In the genomic region with DNA sequence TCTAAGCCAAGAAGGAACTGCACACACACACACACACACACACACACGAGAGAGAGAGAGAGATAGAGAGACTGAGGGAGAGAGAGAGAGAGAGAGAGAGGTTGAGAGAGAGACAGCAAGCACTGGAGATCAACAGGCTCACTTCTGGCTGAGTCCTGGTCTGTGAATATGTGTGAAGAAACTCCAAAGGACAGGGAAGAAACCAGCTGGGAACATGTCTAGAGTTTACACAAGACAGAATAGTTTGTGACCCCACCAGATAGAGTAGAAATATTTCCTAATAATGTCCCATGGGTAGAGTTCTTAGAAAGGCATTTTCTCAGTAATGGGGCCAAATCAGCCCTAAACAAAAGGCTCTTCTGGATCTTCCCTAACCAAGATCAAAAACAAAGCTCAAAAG, we compare ENCODE assay signal across 27 cellular contexts.
"Had no signal": no experiment of that assay in that cellular context is flagged by ENCODE, and none has a peak within 500 bp of the region (broad histone marks: within the 10 kb centered on the region; RNA-seq: fewer than 3 reads in every experiment).

No MANE protein-coding gene starts in this region.

- H3K4me1 Mint-ChIP-seq: activated naive CD8-positive, alpha-beta T cell treated with anti-CD3 and anti-CD28 coated beads for 36 hours; endodermal cell; natural killer cell; T-helper 17 cell had no signal

- H3K27me3 ChIP-seq: adrenal gland, body of pancreas, gastrocnemius medialis, sigmoid colon, spleen, suprapubic skin, tibial nerve had no signal

- H3K27ac ChIP-seq: adrenal gland, body of pancreas, gastrocnemius medialis, left ventricle myocardium inferior, sigmoid colon, spleen, suprapubic skin, tibial nerve, WERI-Rb-1 had no signal

- H3K36me3 ChIP-seq: adrenal gland, gastrocnemius medialis, left ventricle myocardium inferior, sigmoid colon, spleen, suprapubic skin, tibial nerve, WERI-Rb-1 had no signal

- DNase-seq: activated CD4-positive, alpha-beta T cell treated with anti-CD3 and anti-CD28 coated beads for 48 hours; activated CD4-positive, alpha-beta T cell treated with anti-CD3 and anti-CD28 coated beads, Interleukin-2, amount 50 U/mL, for 48 hours; activated CD8-positive, alpha-beta memory T cell treated with anti-CD3 and anti-CD28 coated beads for 24 hours; activated effector memory CD4-positive, alpha-beta T cell treated with Interleukin-2 at 50 U/mL for 16 hours; activated naive CD4-positive, alpha-beta T cell treated with Interleukin-2 at 50 U/mL for 16 hours; activated naive CD8-positive, alpha-beta T cell treated with anti-CD3 and anti-CD28 coated beads for 36 hours; adrenal gland; aorta; endodermal cell; gastrocnemius medialis; glutamatergic neuron; islet precursor cell; left ventricle myocardium inferior; midbrain; natural killer cell; sigmoid colon; spleen; stimulated activated naive CD4-positive, alpha-beta T cell; T-helper 17 cell; T1000; WERI-Rb-1 had no signal

- H3K36me3 Mint-ChIP-seq: natural killer cell had no signal

- H3K27ac Mint-ChIP-seq: activated naive CD8-positive, alpha-beta T cell treated with anti-CD3 and anti-CD28 coated beads for 36 hours; endodermal cell; natural killer cell; T-helper 17 cell had no signal

- H3K27me3 Mint-ChIP-seq: activated naive CD8-positive, alpha-beta T cell treated with anti-CD3 and anti-CD28 coated beads for 36 hours; T-helper 17 cell had no signal

- H3K4me3 Mint-ChIP-seq: activated naive CD8-positive, alpha-beta T cell treated with anti-CD3 and anti-CD28 coated beads for 36 hours; endodermal cell; natural killer cell; T-helper 17 cell had no signal

- H3K9me3 ChIP-seq: adrenal gland, body of pancreas, gastrocnemius medialis, sigmoid colon, suprapubic skin, tibial nerve had no signal

- H3K4me1 ChIP-seq: adrenal gland, body of pancreas, gastrocnemius medialis, left ventricle myocardium inferior, sigmoid colon, spleen, suprapubic skin, tibial nerve had no signal

- ATAC-seq: activated CD4-positive, CD25-positive, alpha-beta regulatory T cell treated with anti-CD3 and anti-CD28 coated beads, Interleukin-2, amount 50 U/mL, for 24 hours; body of pancreas; esophagus mucosa; gastrocnemius medialis; natural killer cell; SK-N-SH treated with all-trans-retinoic acid at 6 μM for 48 hours; T-helper 17 cell had no signal

- H3K9me3 Mint-ChIP-seq: activated naive CD8-positive, alpha-beta T cell treated with anti-CD3 and anti-CD28 coated beads for 36 hours; endodermal cell had no signal

- H3K4me3 ChIP-seq: adrenal gland, body of pancreas, gastrocnemius medialis, left ventricle myocardium inferior, sigmoid colon, spleen, suprapubic skin, tibial nerve had no signal
